In the genomic region with DNA sequence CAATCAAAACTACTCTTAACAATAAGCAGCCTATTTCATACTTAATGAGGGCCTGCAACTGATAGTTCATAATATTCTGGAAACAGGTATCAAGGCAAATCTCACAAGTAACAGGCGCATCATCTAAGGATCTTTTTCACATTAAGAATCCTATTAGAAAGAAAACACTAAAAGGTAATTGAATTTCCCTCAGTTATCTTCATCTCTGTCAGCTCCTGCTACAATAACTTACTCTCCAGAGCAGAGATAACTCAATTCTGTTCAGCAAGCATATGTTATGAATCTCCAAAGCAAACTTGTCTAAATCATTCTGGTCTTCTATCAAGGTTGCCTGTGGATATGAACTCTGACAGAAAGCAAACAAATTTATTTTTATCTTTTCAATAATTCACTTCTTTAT, we compare ENCODE assay signal across 30 cellular contexts.
"Had no signal": no experiment of that assay in that cellular context is flagged by ENCODE, and none has a peak within 500 bp of the region (broad histone marks: within the 10 kb centered on the region; RNA-seq: fewer than 3 reads in every experiment).

No MANE protein-coding gene starts in this region.

- H3K4me3 Mint-ChIP-seq: natural killer cell; nephron; neural progenitor cell; stimulated activated memory B cell treated with anti-CD40 and anti-IgM and Interleukin-4, amounts not matched to agents 10 μg/mL and 1 μg/mL and 100 μg/mL, for 72 hours; stimulated activated naive CD8-positive, alpha-beta T cell treated with anti-CD3 and anti-CD28 coated beads, Interleukin-15, amount 100 ng/mL, for 72 hours; type B pancreatic cell had no signal

- H3K27ac ChIP-seq: neural progenitor cell, ovary, parathyroid adenoma, psoas muscle, right lobe of liver, sigmoid colon, suprapubic skin, testis, tibial artery, transverse colon, upper lobe of right lung, uterus had no signal

- ATAC-seq: natural killer cell; psoas muscle; right cardiac atrium; right lobe of liver; stimulated activated memory B cell treated with anti-CD40 and anti-IgM and Interleukin-4, amounts not matched to agents 10 μg/mL and 1 μg/mL and 100 μg/mL, for 72 hours; stimulated activated naive CD8-positive, alpha-beta T cell treated with anti-CD3 and anti-CD28 coated beads, Interleukin-15, amount 100 ng/mL, for 72 hours; stimulated activated naive CD8-positive, alpha-beta T cell treated with anti-CD3 and anti-CD28 coated beads, Interleukin-15, Interleukin-2, amounts not matched to agents 100 U/mL and 50 U/mL, for 24 hours; upper lobe of right lung had no signal

- H3K4me1 ChIP-seq: neural progenitor cell, parathyroid adenoma, psoas muscle, sigmoid colon, suprapubic skin, testis, tibial artery, transverse colon, upper lobe of right lung, uterus had no signal

- H3K36me3 ChIP-seq: neural progenitor cell, ovary, right lobe of liver, sigmoid colon, suprapubic skin, tibial artery, transverse colon, upper lobe of right lung, uterus had no signal

- H3K9ac ChIP-seq: neural progenitor cell, parathyroid adenoma had no signal

- DNase-seq: natural killer cell; occipital lobe; ovary; posterior cingulate gyrus; psoas muscle; right cardiac atrium; right lobe of liver; sigmoid colon; small intestine; stimulated activated CD4-positive, alpha-beta T cell treated with anti-CD3 and anti-CD28 coated beads, Interleukin-15, amount 100 ng/mL, for 24 hours; stimulated activated CD4-positive, alpha-beta T cell treated with anti-CD3 and anti-CD28 coated beads, Interleukin-2, amount 100 ng/mL, for 24 hours; stimulated activated CD4-positive, alpha-beta T cell treated with anti-CD3 and anti-CD28 coated beads, Interleukin-2, amount 100 ng/mL, for 48 hours; stimulated activated CD4-positive, alpha-beta T cell treated with anti-CD3 and anti-CD28 coated beads, Interleukin-4, amount 100 ng/mL, for 24 hours; stimulated activated CD8-positive, alpha-beta memory T cell treated with anti-CD3 and anti-CD28 coated beads, Interleukin-4, amount 100 ng/mL, for 48 hours; stimulated activated naive CD4-positive, alpha-beta T cell; stimulated activated naive CD8-positive, alpha-beta T cell treated with anti-CD3 and anti-CD28 coated beads, Interleukin-15, amount 100 ng/mL, for 72 hours; stimulated activated naive CD8-positive, alpha-beta T cell treated with anti-CD3 and anti-CD28 coated beads, Interleukin-15, Interleukin-2, amounts not matched to agents 100 U/mL and 50 U/mL, for 24 hours; substantia nigra; testis; tibial artery; transverse colon; upper lobe of right lung; uterus had no signal

- H3K4me3 ChIP-seq: neural progenitor cell, ovary, psoas muscle, right lobe of liver, sigmoid colon, suprapubic skin, testis, tibial artery, transverse colon, upper lobe of right lung, uterus had no signal

- H3K9me3 ChIP-seq: ovary, psoas muscle, right lobe of liver, sigmoid colon, suprapubic skin, testis, tibial artery, transverse colon, upper lobe of right lung, uterus had no signal

- H3K27ac Mint-ChIP-seq: natural killer cell; nephron; neural progenitor cell; progenitor cell of endocrine pancreas; stimulated activated memory B cell treated with anti-CD40 and anti-IgM and Interleukin-4, amounts not matched to agents 10 μg/mL and 1 μg/mL and 100 μg/mL, for 72 hours; stimulated activated naive CD8-positive, alpha-beta T cell treated with anti-CD3 and anti-CD28 coated beads, Interleukin-15, amount 100 ng/mL, for 72 hours; type B pancreatic cell had no signal

- H3K36me3 Mint-ChIP-seq: natural killer cell, neural progenitor cell had no signal

- H3K27me3 Mint-ChIP-seq: progenitor cell of endocrine pancreas; stimulated activated memory B cell treated with anti-CD40 and anti-IgM and Interleukin-4, amounts not matched to agents 10 μg/mL and 1 μg/mL and 100 μg/mL, for 72 hours; stimulated activated naive CD8-positive, alpha-beta T cell treated with anti-CD3 and anti-CD28 coated beads, Interleukin-15, amount 100 ng/mL, for 72 hours; type B pancreatic cell had no signal

- H3K9me3 Mint-ChIP-seq: natural killer cell; nephron; neural progenitor cell; stimulated activated memory B cell treated with anti-CD40 and anti-IgM and Interleukin-4, amounts not matched to agents 10 μg/mL and 1 μg/mL and 100 μg/mL, for 72 hours; stimulated activated naive CD8-positive, alpha-beta T cell treated with anti-CD3 and anti-CD28 coated beads, Interleukin-15, amount 100 ng/mL, for 72 hours; type B pancreatic cell had no signal

- H3K27me3 ChIP-seq: neural progenitor cell, ovary, right lobe of liver, sigmoid colon, suprapubic skin, testis, tibial artery, transverse colon, upper lobe of right lung, uterus had no signal

- H3K4me1 Mint-ChIP-seq: nephron; neural progenitor cell; stimulated activated naive CD8-positive, alpha-beta T cell treated with anti-CD3 and anti-CD28 coated beads, Interleukin-15, amount 100 ng/mL, for 72 hours had no signal
